8 cellular contexts compared by ENCODE assay signal in the genomic region with DNA sequence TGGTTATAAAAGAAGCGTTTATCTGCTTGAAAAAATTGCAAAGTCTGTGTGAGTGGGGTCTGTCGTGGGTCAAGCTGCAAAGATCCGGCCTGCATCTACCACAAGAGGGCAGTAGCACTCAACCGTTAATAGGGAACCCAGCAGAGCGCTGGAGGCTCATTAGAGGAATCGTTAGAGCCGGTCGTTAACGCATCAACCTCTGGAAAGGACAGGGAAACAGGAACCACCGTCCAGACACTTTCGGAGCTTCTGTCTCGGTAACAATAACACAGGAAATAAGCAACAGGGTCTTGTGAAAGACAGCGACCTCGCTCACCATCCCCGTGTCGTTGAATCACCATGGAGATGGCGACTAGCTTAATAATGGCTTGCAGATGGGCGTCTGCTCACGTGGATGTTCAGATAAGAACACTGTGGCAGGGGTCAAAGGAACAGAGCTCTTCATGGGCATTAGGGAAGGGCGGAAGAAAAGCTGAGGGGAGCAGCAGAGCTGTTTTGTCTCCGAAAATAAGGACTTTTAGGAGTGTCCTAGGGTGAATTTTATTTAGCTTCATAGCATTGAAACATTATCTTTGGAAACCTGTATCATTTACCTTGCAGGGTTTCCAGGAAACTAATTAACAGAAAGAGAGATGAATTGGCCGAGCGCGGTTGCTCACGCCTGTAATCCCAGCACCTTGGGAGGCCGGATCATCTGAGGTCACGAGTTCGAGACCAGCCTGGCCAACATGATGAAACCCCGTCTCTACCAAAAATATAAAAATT. TPM values are rescaled to one million over a fixed set of nuclear protein-coding genes. Genes with fewer than 3 reads are reported as not detected.
A peak's percentile ranks its signal among the peaks of the same experiment; 100 is the strongest.
DNase-seq lines count a peak whose midpoint lies in the region; ATAC-seq and TF ChIP-seq lines count a peak whose summit lies in the region.

No MANE protein-coding gene starts in this region.

- peak overlapping the region; percentile 44 for H3K4me3 ChIP-seq in lower lobe of right lung

- H3K4me3 Mint-ChIP-seq in activated CD4-positive, alpha-beta memory T cell treated with anti-CD3 and anti-CD28 coated beads for 36 hours = peak overlapping the region; percentile 75

- peaks cover 5% of the 10 kb centered on the region for H3K4me1 Mint-ChIP-seq in activated CD4-positive, alpha-beta memory T cell treated with anti-CD3 and anti-CD28 coated beads for 36 hours (ENCODE audit: low read depth)

- H3K36me3 Mint-ChIP-seq in activated CD4-positive, alpha-beta memory T cell treated with anti-CD3 and anti-CD28 coated beads for 36 hours = no peaks in the 10 kb centered on the region

- peak overlapping the region; percentile 51 for H3K27ac ChIP-seq in lower lobe of right lung

- DNase-seq in ELR (ENCODE audit: low read depth) (peak; percentile 90), NCI-H82 (lab: John Stamatoyannopoulos, UW) (peak; percentile 98), lower lobe of right lung (peak; percentile 84)
- DNase-seq in activated CD4-positive, alpha-beta memory T cell treated with anti-CD3 and anti-CD28 coated beads for 36 hours = peak; percentile 82
- DNase-seq in effector CD8-positive, alpha-beta T cell (lab: John Stamatoyannopoulos, UW) = peak; percentile 51
- DNase-seq in stimulated activated CD4-positive, alpha-beta T cell treated with anti-CD3 and anti-CD28 coated beads, TNF-alpha, amount 100 ng/mL, for 24 hours (ENCODE audit: low read depth in 3 of 3) = peak; percentile 45 to 73 (median 65)

- H3K27me3 ChIP-seq in lower lobe of right lung (ENCODE audit: low read depth) = no peaks in the 10 kb centered on the region

- H3K4me1 ChIP-seq in lower lobe of right lung = peaks cover 8% of the 10 kb centered on the region

- H3K9me3 Mint-ChIP-seq in activated CD4-positive, alpha-beta memory T cell treated with anti-CD3 and anti-CD28 coated beads for 36 hours = no peaks in the 10 kb centered on the region

- CTCF ChIA-PET in activated CD4-positive, alpha-beta memory T cell treated with anti-CD3 and anti-CD28 coated beads for 36 hours (lab: Charles Lee) = interaction anchor here (0.6 to 3.9 kb wide), 50 partner anchors 9 to 746 kb away, joined by 3 to 99 read pairs (median 4); partner anchors contain the start of genes BLMH, GOSR1, NSRP1 and SLC6A4

- H3K9me3 ChIP-seq in lower lobe of right lung = no peaks in the 10 kb centered on the region

- no peak overlapping the region for H3K27ac Mint-ChIP-seq in activated CD4-positive, alpha-beta memory T cell treated with anti-CD3 and anti-CD28 coated beads for 36 hours

- peak; percentile 91 for TF ChIP-seq CTCF in lower lobe of right lung (IDR thresholded peaks at IDR 0.05)

- H3K36me3 ChIP-seq in lower lobe of right lung = no peaks in the 10 kb centered on the region

- POLR2A ChIA-PET in activated CD4-positive, alpha-beta memory T cell treated with anti-CD3 and anti-CD28 coated beads for 36 hours (lab: Charles Lee) = interaction anchor here (0.6 to 0.8 kb wide), 2 partner anchors 34 to 232 kb away, joined by 3 read pairs; no protein-coding TSS in a partner anchor

- H3K27me3 Mint-ChIP-seq in activated CD4-positive, alpha-beta memory T cell treated with anti-CD3 and anti-CD28 coated beads for 36 hours = peaks cover 5% of the 10 kb centered on the region

- intact Hi-C loops in activated CD4-positive, alpha-beta memory T cell treated with anti-CD3 and anti-CD28 coated beads for 36 hours (cut with micrococcal nuclease) = loop anchor here (1.0 to 10.0 kb wide), 6 partner anchors 21 to 610 kb away; partner anchors contain the start of gene SLC6A4
- intact Hi-C loops in lower lobe of right lung (cut with DNase I) = loop anchor here (5.0 kb wide), 1 partner anchor 233 kb away; no protein-coding TSS in a partner anchor

- ATAC-seq in HG03571 (IDR thresholded peaks at IDR 0.05; ENCODE audit: unreplicated experiment) = peak; percentile 57
- ATAC-seq in lower lobe of right lung = peak; percentile 98 to 99
- no peak for ATAC-seq in GM18511 (IDR thresholded peaks at IDR 0.05; ENCODE audit: unreplicated experiment)

RNA-seq across cellular contexts. Expression of gene NSRP1, which starts 11.9 kb away (rescaled TPM):
- 10 to 100 TPM; 24.3 to 26.5 TPM for total RNA-seq in activated CD4-positive, alpha-beta memory T cell treated with anti-CD3 and anti-CD28 coated beads for 36 hours
- total RNA-seq in lower lobe of right lung = 33.1 TPM
